In genomic region chr19:38229585-38230073, GRCh38 we compare ENCODE assay signal across 8 cellular contexts. TPM values are rescaled to one million over a fixed set of nuclear protein-coding genes. Genes with fewer than 3 reads are reported as not detected.
A peak's percentile ranks its signal among the peaks of the same experiment; 100 is the strongest.
DNase-seq lines count a peak whose midpoint lies in the region; ATAC-seq and TF ChIP-seq lines count a peak whose summit lies in the region.

No MANE protein-coding gene starts in this region.

- H3K9me3 ChIP-seq in neural cell (ENCODE audit: low read length) (no peaks in the 10 kb centered on the region), suprapubic skin (no peaks in the 10 kb centered on the region)

- no peaks in the 10 kb centered on the region for H3K27me3 ChIP-seq in neural cell (ENCODE audit: insufficient read depth, low read depth, low read length)
- peaks cover 60% of the 10 kb centered on the region for H3K27me3 ChIP-seq in suprapubic skin

- TF ChIP-seq POLR2A in suprapubic skin (IDR thresholded peaks at IDR 0.05): no peak

- WGBS in suprapubic skin: 0% methylated on average over 3 of the region's 54 CpGs

- no peaks in the 10 kb centered on the region for H3K9me2 ChIP-seq in neural cell (ENCODE audit: insufficient read depth, low read length)

- ATAC-seq in HG03442 (IDR thresholded peaks at IDR 0.05; ENCODE audit: unreplicated experiment) (peak; percentile 49), esophagus mucosa (peak; percentile 67)

- H3K4me2 ChIP-seq in neural cell (ENCODE audit: low read length): peak overlapping the region; percentile 15

- no peaks in the 10 kb centered on the region for H3F3A ChIP-seq in neural cell (ENCODE audit: insufficient read depth, low read length, poor library complexity, severe bottlenecking)

- H3K9ac ChIP-seq in neural cell (ENCODE audit: low read length): peak overlapping the region; percentile 100

- peak; percentile 29 for TF ChIP-seq RAD21 in neural cell (conservative IDR thresholded peaks at IDR 0.05)

- TF ChIP-seq EP300 in neural cell (conservative IDR thresholded peaks at IDR 0.05; ENCODE audit: poor library complexity, severe bottlenecking) (peak; percentile 53), suprapubic skin (IDR thresholded peaks at IDR 0.05) (no peak)

- TF ChIP-seq CTCF in neural cell (IDR thresholded peaks at IDR 0.05; ENCODE audit: poor library complexity, severe bottlenecking): peak; percentile 36
- no peak for TF ChIP-seq CTCF in suprapubic skin (IDR thresholded peaks at IDR 0.05)

- peak overlapping the region; percentile 47 for H2AFZ ChIP-seq in neural cell (ENCODE audit: low read depth, low read length)

- H3K36me3 ChIP-seq in neural cell (ENCODE audit: insufficient read depth, low read length) (no peaks in the 10 kb centered on the region), suprapubic skin (no peaks in the 10 kb centered on the region)

- H3K4me1 ChIP-seq in suprapubic skin: peaks cover 21% of the 10 kb centered on the region

- H3K4me3 ChIP-seq in neural cell (ENCODE audit: low read length): peak overlapping the region; percentile 100
- peak overlapping the region; percentile 34 for H3K4me3 ChIP-seq in suprapubic skin

- no peaks in the 10 kb centered on the region for H4K20me1 ChIP-seq in neural cell (ENCODE audit: insufficient read depth)

- peak; percentile 47 for DNase-seq in NCI-H2029 (lab: John Stamatoyannopoulos, UW)
- DNase-seq in NCI-H2029 treated with DMSO at 0.1 percent for 48 hours (lab: John Stamatoyannopoulos, UW): no peak
- peak; percentile 82 for DNase-seq in NOMO-1 treated with DMSO at 0.1 percent for 48 hours (lab: John Stamatoyannopoulos, UW; ENCODE audit: unreplicated experiment)
- peak; percentile 87 for DNase-seq in activated CD8-positive, alpha-beta memory T cell treated with anti-CD3 and anti-CD28 coated beads, Interleukin-2, amount 50 U/mL, for 48 hours
- DNase-seq in suprapubic skin (ENCODE audit: low spot score in 2 of 2): no peak

- H3K27ac ChIP-seq in neural cell (ENCODE audit: low read length) (peak overlapping the region; percentile 97), suprapubic skin (no peak overlapping the region)

- peaks cover 35% of the 10 kb centered on the region for H3K79me2 ChIP-seq in neural cell (replicated peaks; ENCODE audit: insufficient read depth, low read length)

TF ChIP-seq in neural cell, 6 proteins besides CTCF, POLR2A, EP300 and RAD21:
- TF ChIP-seq REST (IDR thresholded peaks at IDR 0.05; ENCODE audit: borderline replicate concordance) (peak; percentile 70), POLR2AphosphoS5 (IDR thresholded peaks at IDR 0.05) (peak; percentile 76), MXI1 (conservative IDR thresholded peaks at IDR 0.05; ENCODE audit: poor library complexity, severe bottlenecking) (peak; percentile 57), TAF1 (IDR thresholded peaks at IDR 0.05; ENCODE audit: low read depth) (no peak), EZH2 (IDR thresholded peaks at IDR 0.05; ENCODE audit: borderline replicate concordance, insufficient read depth, low read length, poor library complexity, severe bottlenecking) (no peak), SMC3 (conservative IDR thresholded peaks at IDR 0.05; ENCODE audit: poor library complexity) (peak; percentile 47)

RNA-seq across cellular contexts. Expression of gene DPF1, which starts 5.6 kb away (rescaled TPM):
- total RNA-seq in esophagus mucosa (0.16 TPM), suprapubic skin (1 to 10 TPM in 1 of 4 donors, not detected in 3; 1.1 TPM)
- 118 and 132 TPM in 2 replicates for polyA plus RNA-seq in neural cell
- 48.9 and 54.5 TPM in 2 replicates for polyA minus RNA-seq in neural cell

RNA-seq across cellular contexts. Expression of gene PPP1R14A, which starts 26.5 kb away (rescaled TPM):
- total RNA-seq in esophagus mucosa (2.8 TPM), suprapubic skin (10 to 100 TPM in 1 of 4 donors, 1 to 10 TPM in 3; 2.3 to 13.3 (median 7.7) TPM)
- polyA plus RNA-seq in neural cell: not detected in 2 replicates
- not detected in 2 replicates for polyA minus RNA-seq in neural cell

RNA-seq across cellular contexts. Expression of gene SPINT2, which starts 34.7 kb away (rescaled TPM):
- total RNA-seq in esophagus mucosa (356 TPM), suprapubic skin (100 to 1,000 TPM; 359 to 639 (median 494) TPM)
- polyA plus RNA-seq in neural cell: 236 and 378 TPM in 2 replicates
- 121 and 122 TPM in 2 replicates for polyA minus RNA-seq in neural cell

Comparison
In these comparisons a context has a peak if more than half of its experiments do, and no peak if none do; other contexts are left out.
1. DNase-seq: peak in NCI-H2029 (single experiment), NOMO-1 treated with DMSO at 0.1 percent for 48 hours (single experiment) and activated CD8-positive, alpha-beta memory T cell treated with anti-CD3 and anti-CD28 coated beads, Interleukin-2, amount 50 U/mL, for 48 hours (single experiment); none in NCI-H2029 treated with DMSO at 0.1 percent for 48 hours (single experiment) and suprapubic skin (0 of 2).